Comparison of ENCODE assay signal across 11 cellular contexts in the genomic region with DNA sequence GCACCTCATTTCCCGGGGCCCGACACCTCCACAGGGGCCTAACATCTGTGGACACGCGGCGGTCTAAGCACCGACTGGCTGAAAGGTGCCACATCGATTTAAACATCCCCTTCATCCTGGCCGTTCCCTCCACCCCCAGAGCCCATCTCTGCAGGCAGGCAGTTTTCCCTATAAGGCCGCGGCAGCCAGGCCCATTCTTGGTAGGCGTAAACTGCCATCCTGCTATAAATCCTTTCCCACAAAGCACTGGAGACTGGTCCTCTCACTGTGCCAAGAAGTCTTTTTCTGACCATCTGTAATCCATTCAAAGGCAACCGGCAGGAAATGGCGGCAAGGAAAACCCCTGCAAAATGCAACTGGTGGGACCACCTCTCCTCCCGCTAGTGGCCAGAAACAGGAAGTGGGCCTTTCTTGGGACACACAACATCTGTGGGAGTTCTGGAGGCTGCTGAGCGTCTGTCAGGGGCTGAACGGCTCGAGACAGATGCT. TPM values are rescaled to one million over a fixed set of nuclear protein-coding genes. Genes with fewer than 3 reads are reported as not detected.
DNase-seq lines count a peak whose midpoint lies in the region; ATAC-seq and TF ChIP-seq lines count a peak whose summit lies in the region.
"Had no signal": no experiment of that assay in that cellular context is flagged by ENCODE, and none has a peak within 500 bp of the region (broad histone marks: within the 10 kb centered on the region; RNA-seq: fewer than 3 reads in every experiment).

No MANE protein-coding gene starts in this region.

- H3K9me3 ChIP-seq in HUES64 (ENCODE audit: insufficient read depth, low read depth, low read length) (no peaks in the 10 kb centered on the region), colonic mucosa (no peaks in the 10 kb centered on the region)
- H3K9me3 ChIP-seq: spleen had no signal

- TF ChIP-seq CTCF in AG09309 (IDR thresholded peaks at IDR 0.05; ENCODE audit: control insufficient read depth, insufficient read depth, low read depth, low read length, missing control alignments), result peak; percentile 21
- TF ChIP-seq CTCF in brain microvascular endothelial cell (IDR thresholded peaks at IDR 0.05; ENCODE audit: low read depth, low read length, missing control alignments), result peak; percentile 37
- no peak for TF ChIP-seq CTCF in colonic mucosa (IDR thresholded peaks at IDR 0.05)

- H3K4me3 ChIP-seq in AG09309 (ENCODE audit: control insufficient read depth, low read depth, low read length), result no peak overlapping the region
- no peak overlapping the region for H3K4me3 ChIP-seq in HUES64 (ENCODE audit: low read length)
- H3K4me3 ChIP-seq in brain microvascular endothelial cell (ENCODE audit: low read depth, low read length), result no peak overlapping the region
- H3K4me3 ChIP-seq in colonic mucosa, result no peak overlapping the region
- H3K4me3 ChIP-seq: spleen had no signal

- intact Hi-C loops in colonic mucosa (cut with DNase I), result no loop called here

- in situ Hi-C loops in brain microvascular endothelial cell (cut with HindIII; ENCODE audit: low pct_ligation_motif_present, low sequenced_read_pairs), result no loop called here

- H3K27me3 ChIP-seq in HUES64 (ENCODE audit: insufficient read depth, low read length), result no peaks in the 10 kb centered on the region
- no peaks in the 10 kb centered on the region for H3K27me3 ChIP-seq in brain microvascular endothelial cell (replicated peaks)
- H3K27me3 ChIP-seq in colonic mucosa, result no peaks in the 10 kb centered on the region
- H3K27me3 ChIP-seq: spleen had no signal

- no peak overlapping the region for H3K9ac ChIP-seq in HUES64 (ENCODE audit: low read depth, low read length)
- peak overlapping the region in 1 of 2 donors; percentile 15 for H3K9ac ChIP-seq in colonic mucosa (ENCODE audit: low read depth in 2 of 2, low read length in 2 of 2)

- 80% methylated on average over 17 of the region's 17 CpGs for WGBS in HUES64

- no peak for ATAC-seq in HG02763 (IDR thresholded peaks at IDR 0.05; ENCODE audit: unreplicated experiment)

- H3K27ac ChIP-seq in HUES64 (ENCODE audit: low read depth, low read length), result peak overlapping the region; percentile 26
- no peak overlapping the region for H3K27ac ChIP-seq in brain microvascular endothelial cell
- no peak overlapping the region for H3K27ac ChIP-seq in colonic mucosa

- H3K4me1 ChIP-seq in HUES64 (ENCODE audit: insufficient read depth, low read length) (peaks cover 28% of the 10 kb centered on the region), colonic mucosa (no peaks in the 10 kb centered on the region)

- H3K36me3 ChIP-seq in HUES64 (ENCODE audit: insufficient read depth, low read length), result no peaks in the 10 kb centered on the region
- H3K36me3 ChIP-seq in brain microvascular endothelial cell (replicated peaks), result no peaks in the 10 kb centered on the region
- H3K36me3 ChIP-seq in colonic mucosa, result no peaks in the 10 kb centered on the region
- H3K36me3 ChIP-seq: spleen had no signal

- DNase-seq in AG09309 (ENCODE audit: low read depth) (no peak), brain microvascular endothelial cell (no peak), myocyte (ENCODE audit: low read depth) (peak; percentile 32), colonic mucosa (no peak), NCI-H1930 (lab: John Stamatoyannopoulos, UW) (no peak)
- no peak for DNase-seq in effector CD4-positive, alpha-beta T cell
- DNase-seq: activated gamma-delta T cell, NCI-H187 treated with DMSO at 0.1 percent for 48 hours, spleen had no signal

RNA-seq across cellular contexts. Expression of gene ATXN7L1, which starts 22.4 kb away (rescaled TPM):
- polyA plus RNA-seq in HUES64 (2013, experiment 1 of 2), result 17.8 TPM
- 16.5 TPM for polyA plus RNA-seq in HUES64 (2013, experiment 2 of 2)
- total RNA-seq in myocyte, result 4.3 and 5.1 TPM in 2 replicates
- polyA plus RNA-seq in myocyte (2012), result 3.4 TPM
- 10 to 100 TPM; 13.0 to 15.1 TPM for total RNA-seq in colonic mucosa
